In genomic region chr18:69758458-69758857, GRCh38 we compare ENCODE assay signal across 14 cellular contexts.
A peak's percentile ranks its signal among the peaks of the same experiment; 100 is the strongest.
DNase-seq lines count a peak whose midpoint lies in the region; TF ChIP-seq lines count a peak whose summit lies in the region.
"Had no signal": no experiment of that assay in that cellular context is flagged by ENCODE, and none has a peak within 500 bp of the region (broad histone marks: within the 10 kb centered on the region; RNA-seq: fewer than 3 reads in every experiment).

No MANE protein-coding gene starts in this region.

- H3K36me3 Mint-ChIP-seq in H9 (ENCODE audit: insufficient read depth in 1 of 3, low read depth in 3 of 3) (peaks cover 3 to 22% (median 10%) of the 10 kb centered on the region in 3 experiments; a peak in 6 of 7 replicates), brain (peaks cover 12% of the 10 kb centered on the region)

- H3K56ac ChIP-seq in H9 (ENCODE audit: insufficient read length, low read depth, low read length): no peak overlapping the region

- H2AFZ ChIP-seq in H9 (ENCODE audit: low read length) (no peak overlapping the region), mesenchymal stem cell (ENCODE audit: low read depth, low read length) (no peak overlapping the region)

- H3K27ac ChIP-seq in H9 (ENCODE audit: insufficient read length, low read depth, low read length) (peak overlapping the region; percentile 17), mesenchymal stem cell (ENCODE audit: low read length, poor library complexity, severe bottlenecking) (no peak overlapping the region)
- H3K27ac ChIP-seq: ascending aorta had no signal

- no peak overlapping the region for H3T11ph ChIP-seq in H9 (ENCODE audit: low read length)

- no peaks in the 10 kb centered on the region for H4K20me1 ChIP-seq in H9 (ENCODE audit: control insufficient read depth, insufficient read depth, insufficient read length)

- H3K27ac Mint-ChIP-seq in H9 (peak overlapping the region; percentile 18 to 68 (median 23); a peak in 5 of 7 replicates), brain (peak overlapping the region; percentile 14 to 67 (median 28))

- H3K4me3 ChIP-seq in AG10803 (ENCODE audit: low read length) (no peak overlapping the region), mesenchymal stem cell (ENCODE audit: insufficient read depth in 1 of 2, low read depth in 1 of 2, low read length in 2 of 2) (peak overlapping the region in 1 of 2 experiments; percentile 64)
- H3K4me3 ChIP-seq: ascending aorta had no signal

- H3K14ac ChIP-seq in H9 (ENCODE audit: insufficient read depth, low read length) (no peak overlapping the region), mesenchymal stem cell (ENCODE audit: low read length in 2 of 2) (no peak overlapping the region)

- H2BK20ac ChIP-seq in H9 (ENCODE audit: low read depth, low read length, poor library complexity, severe bottlenecking): no peak overlapping the region

- no peak overlapping the region for H2BK15ac ChIP-seq in H9 (ENCODE audit: low read depth, low read length)
- H2BK15ac ChIP-seq in mesenchymal stem cell (ENCODE audit: low read depth, poor library complexity, severe bottlenecking): no peak overlapping the region

- no peak overlapping the region for H3K4ac ChIP-seq in H9 (ENCODE audit: low read depth, low read length)
- no peak overlapping the region for H3K4ac ChIP-seq in mesenchymal stem cell (ENCODE audit: low read depth in 1 of 2, low read length in 2 of 2)

- H4K8ac ChIP-seq in H9 (replicated peaks; ENCODE audit: insufficient read length, low read depth, low read length): no peak overlapping the region
- H4K8ac ChIP-seq in mesenchymal stem cell (ENCODE audit: low read length): no peak overlapping the region

- H2BK120ac ChIP-seq in H9 (ENCODE audit: low read depth, low read length, poor library complexity, severe bottlenecking) (no peak overlapping the region), mesenchymal stem cell (ENCODE audit: low read depth, low read length) (no peak overlapping the region)

- H3K4me3 Mint-ChIP-seq in H9 (0 out of 5 replicates have a peak overlapping the region, but pooled peaks of 1 of the 2 experiments have one; percentile 55), brain (peak overlapping the region in 2 of 5 experiments; percentile 1 to 14)

- H4K91ac ChIP-seq in H9 (ENCODE audit: insufficient read length, low read depth, low read length): no peak overlapping the region
- no peak overlapping the region for H4K91ac ChIP-seq in mesenchymal stem cell (ENCODE audit: low read length)

- peak overlapping the region; percentile 73 for H3K4me2 ChIP-seq in H9 (ENCODE audit: insufficient read depth, insufficient read length, low read length)
- no peak overlapping the region for H3K4me2 ChIP-seq in mesenchymal stem cell (ENCODE audit: low read length, poor library complexity, severe bottlenecking)

- DNase-seq in AG10803 (ENCODE audit: low read depth) (peak; percentile 33), H9 (no peak), mesenchymal stem cell (no peak), NK-92 (lab: John Stamatoyannopoulos, UW; ENCODE audit: unreplicated experiment) (no peak), NCI-H1436 treated with DMSO at 0.1 percent for 48 hours (lab: John Stamatoyannopoulos, UW) (no peak), NCI-H345 treated with DMSO at 0.1 percent for 48 hours (lab: John Stamatoyannopoulos, UW; ENCODE audit: unreplicated experiment) (no peak), Ammon's horn (ENCODE audit: low spot score) (no peak)
- DNase-seq: ACHN; activated naive CD4-positive, alpha-beta T cell treated with Interleukin-2 at 50 U/mL for 16 hours; dermis blood vessel endothelial cell; MV-4-11; stimulated activated naive CD4-positive, alpha-beta T cell treated with Interleukin-2 at 50 U/mL for 16 hours had no signal

- no peaks in the 10 kb centered on the region for H3K36me3 ChIP-seq in mesenchymal stem cell (ENCODE audit: control insufficient read depth in 1 of 2, insufficient read depth in 2 of 2, low read depth in 1 of 2, low read length in 2 of 2)
- H3K36me3 ChIP-seq: ascending aorta had no signal

- H4K5ac ChIP-seq in H9 (ENCODE audit: insufficient read length, low read depth, low read length): no peak overlapping the region

- H3K9me3 Mint-ChIP-seq in H9 (peaks cover 14 to 16% of the 10 kb centered on the region in 2 experiments; a peak in 4 of 5 replicates), brain (peaks cover 0 to 8% (median 6%) of the 10 kb centered on the region in 5 experiments)

- H2BK5ac ChIP-seq in H9 (ENCODE audit: insufficient read length, low read length) (no peak overlapping the region), mesenchymal stem cell (ENCODE audit: low read depth, low read length, poor library complexity, severe bottlenecking) (no peak overlapping the region)

- H3K4me1 ChIP-seq in H9 (ENCODE audit: insufficient read depth, low read length) (peaks cover 8% of the 10 kb centered on the region; the same call in 1 of the 2 replicates), mesenchymal stem cell (ENCODE audit: control insufficient read depth, insufficient read depth, low read depth, low read length) (no peaks in the 10 kb centered on the region)
- H3K4me1 ChIP-seq: ascending aorta had no signal

- H3K9me3 ChIP-seq in H9 (ENCODE audit: control insufficient read depth, low read depth, low read length): no peaks in the 10 kb centered on the region
- no peaks in the 10 kb centered on the region for H3K9me3 ChIP-seq in mesenchymal stem cell (ENCODE audit: control insufficient read depth, low read length)
- H3K9me3 ChIP-seq: ascending aorta had no signal

- no peaks in the 10 kb centered on the region for H3K79me2 ChIP-seq in H9 (ENCODE audit: insufficient read depth, low read length)

- H3K79me1 ChIP-seq in H9 (ENCODE audit: insufficient read depth, low read depth, low read length, poor library complexity, severe bottlenecking) (no peaks in the 10 kb centered on the region), mesenchymal stem cell (replicated peaks; ENCODE audit: low read length, poor library complexity, severe bottlenecking) (no peaks in the 10 kb centered on the region)

- H3K23ac ChIP-seq in H9 (ENCODE audit: insufficient read length, low read depth, low read length) (no peak overlapping the region), mesenchymal stem cell (ENCODE audit: low read length in 2 of 2) (no peak overlapping the region)

- no peak for TF ChIP-seq CTCF in AG10803 (conservative IDR thresholded peaks at IDR 0.05; ENCODE audit: low read length)
- TF ChIP-seq CTCF in H9 (conservative IDR thresholded peaks at IDR 0.05): no peak
- no peak for TF ChIP-seq CTCF in brain (conservative IDR thresholded peaks at IDR 0.05)

- H3K18ac ChIP-seq in H9 (ENCODE audit: insufficient read length, low read depth, low read length) (no peak overlapping the region), mesenchymal stem cell (ENCODE audit: low read depth in 1 of 2, low read length in 2 of 2) (no peak overlapping the region)

- H3K27me3 ChIP-seq in H9 (ENCODE audit: insufficient read depth, low read length) (no peaks in the 10 kb centered on the region), mesenchymal stem cell (ENCODE audit: control insufficient read depth in 1 of 2, insufficient read depth in 1 of 2, low read length in 2 of 2) (no peaks in the 10 kb centered on the region)
- H3K27me3 ChIP-seq: ascending aorta had no signal

- no peak overlapping the region for H2AK5ac ChIP-seq in H9 (ENCODE audit: insufficient read length, low read length)
- H2AK5ac ChIP-seq in mesenchymal stem cell (ENCODE audit: low read length, severe bottlenecking): no peak overlapping the region

- H3K23me2 ChIP-seq in H9 (ENCODE audit: insufficient read length, low read depth, low read length, poor library complexity, severe bottlenecking): no peaks in the 10 kb centered on the region

- H3K9ac ChIP-seq in H9 (ENCODE audit: extremely low read depth, insufficient read length, low read length) (no peak overlapping the region), mesenchymal stem cell (ENCODE audit: low read length) (peak overlapping the region; percentile 82)

- H3K4me1 Mint-ChIP-seq in H9: peaks cover 27 to 30% of the 10 kb centered on the region in 2 experiments
- peaks cover 36% of the 10 kb centered on the region for H3K4me1 Mint-ChIP-seq in brain

- H3K27me3 Mint-ChIP-seq in H9 (ENCODE audit: low read depth) (no peaks in the 10 kb centered on the region), brain (peaks cover 4% of the 10 kb centered on the region)

- no peak overlapping the region for H2BK12ac ChIP-seq in H9 (ENCODE audit: insufficient read length, low read depth, low read length)
- H2BK12ac ChIP-seq in mesenchymal stem cell (ENCODE audit: low read length in 2 of 2): no peak overlapping the region
